ENCODE assay signal across 9 cellular contexts in the genomic region with DNA sequence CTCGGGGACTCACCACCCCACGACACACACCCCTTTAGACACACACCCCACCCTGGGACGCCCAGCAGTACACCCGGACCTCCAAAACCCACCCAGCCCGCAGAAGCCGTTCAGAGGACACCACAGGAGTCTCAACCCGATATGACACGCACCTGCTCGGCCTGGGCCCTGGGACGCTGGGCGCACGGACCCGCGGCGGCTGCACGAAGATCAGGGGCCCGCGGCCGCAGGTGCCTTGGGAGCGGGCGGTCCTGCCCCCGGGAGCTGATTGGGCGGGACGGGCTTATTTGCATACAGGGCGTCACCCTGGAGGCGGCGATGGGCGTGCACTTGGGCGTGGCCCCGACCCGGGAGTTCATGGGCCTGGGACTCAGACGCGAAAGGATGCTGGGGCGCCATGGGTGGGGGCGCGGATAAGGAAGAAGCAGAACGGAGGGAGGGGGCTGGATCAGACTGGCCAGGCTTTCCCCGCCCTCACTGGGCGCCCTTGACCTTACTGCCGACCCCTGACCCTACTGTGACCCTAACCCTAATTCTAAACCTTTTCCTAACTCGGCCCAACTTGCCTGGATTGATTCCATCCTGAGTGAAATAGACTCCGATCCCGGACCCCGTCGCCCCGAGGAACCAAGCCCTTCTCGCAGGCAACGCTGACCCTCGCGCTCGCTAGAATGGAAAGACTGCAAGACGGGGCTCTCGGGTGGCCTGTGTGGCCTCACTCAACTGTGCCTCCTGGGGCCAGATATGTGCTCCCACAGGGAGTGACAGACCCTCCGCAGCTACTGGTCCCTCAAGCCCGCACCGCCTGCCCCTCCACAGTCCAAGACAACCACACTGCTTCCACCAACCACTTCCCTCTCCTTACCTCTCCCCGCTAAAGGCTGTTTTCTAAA. TPM values are rescaled to one million over a fixed set of nuclear protein-coding genes. Genes with fewer than 3 reads are reported as not detected.
DNase-seq lines count a peak whose midpoint lies in the region; ATAC-seq, FAIRE-seq and TF ChIP-seq lines count a peak whose summit lies in the region.
"Had no signal": no experiment of that assay in that cellular context is flagged by ENCODE, and none has a peak within 500 bp of the region (broad histone marks: within the 10 kb centered on the region; RNA-seq: fewer than 3 reads in every experiment).

Gene MEF2B (minus strand): TSS at position 211 of the 893 bp plus-strand sequence. CDS start 19,528 bp downstream, outside the sequence.

- BruUV-seq in endothelial cell of umbilical vein (replicated peaks; lab: Mats Ljungman, UMichigan) = no TSS peak

- peak; percentile 85 for FAIRE-seq in endothelial cell of umbilical vein (lab: Jason Lieb, UNC)

- no peak for TF ChIP-seq CTCF in endothelial cell of umbilical vein (IDR thresholded peaks at IDR 0.05; ENCODE audit: extremely low read depth in 1 of 2, insufficient read depth in 1 of 2, low read depth in 1 of 2, low read length in 2 of 2)

- intact Hi-C loops in endothelial cell of umbilical vein (cut with micrococcal nuclease) = no loop called here

- H4K20me1 ChIP-seq in endothelial cell of umbilical vein (replicated peaks; ENCODE audit: control insufficient read depth, extremely low read depth, insufficient read depth, low read length) = no peaks in the 10 kb centered on the region

- CTCF ChIA-PET in activated CD8-positive, alpha-beta memory T cell treated with anti-CD3 and anti-CD28 coated beads, Interleukin-2, amount 10 ng/mL, durations not matched to agents 7 days and 5 days (lab: Charles Lee) = interaction anchor here (0.6 to 1.6 kb wide), 2 partner anchors 14 to 191 kb away, joined by 3 to 5 read pairs; no protein-coding TSS in a partner anchor
- CTCF ChIA-PET in endothelial cell of umbilical vein (lab: Charles Lee) = interaction anchor here (2.3 kb wide), 1 partner anchor 24 kb away, joined by 8 read pairs; no protein-coding TSS in a partner anchor

- no peak for TF ChIP-seq POLR2A in endothelial cell of umbilical vein (IDR thresholded peaks at IDR 0.05; ENCODE audit: low read depth, low read length)

- no peaks in the 10 kb centered on the region for H3K27me3 Mint-ChIP-seq in activated CD8-positive, alpha-beta memory T cell treated with anti-CD3 and anti-CD28 coated beads, Interleukin-2, amount 10 ng/mL, durations not matched to agents 7 days and 5 days

- no peaks in the 10 kb centered on the region for H3K9me3 ChIP-seq in endothelial cell of umbilical vein (replicated peaks; ENCODE audit: control insufficient read depth, insufficient read depth, low read length)

- no peaks in the 10 kb centered on the region for H3K36me3 Mint-ChIP-seq in activated CD8-positive, alpha-beta memory T cell treated with anti-CD3 and anti-CD28 coated beads, Interleukin-2, amount 10 ng/mL, durations not matched to agents 7 days and 5 days

- H3K4me3 Mint-ChIP-seq in activated CD8-positive, alpha-beta memory T cell treated with anti-CD3 and anti-CD28 coated beads, Interleukin-2, amount 10 ng/mL, durations not matched to agents 7 days and 5 days = no peak within 1 kb of the TSS

- H3K27me3 ChIP-seq in endothelial cell of umbilical vein (ENCODE audit: control insufficient read depth in 2 of 2, insufficient read depth in 2 of 2, low read length in 2 of 2) = no peaks in the 10 kb centered on the region

- H3K9me3 Mint-ChIP-seq in activated CD8-positive, alpha-beta memory T cell treated with anti-CD3 and anti-CD28 coated beads, Interleukin-2, amount 10 ng/mL, durations not matched to agents 7 days and 5 days (ENCODE audit: low read depth) = no peaks in the 10 kb centered on the region

- no peak within 1 kb of the TSS for H3K27ac Mint-ChIP-seq in activated CD8-positive, alpha-beta memory T cell treated with anti-CD3 and anti-CD28 coated beads, Interleukin-2, amount 10 ng/mL, durations not matched to agents 7 days and 5 days

- peak; percentile 81 for ATAC-seq in HG03095 (IDR thresholded peaks at IDR 0.05; ENCODE audit: unreplicated experiment)
- peak; percentile 90 for ATAC-seq in activated CD8-positive, alpha-beta memory T cell treated with anti-CD3 and anti-CD28 coated beads, Interleukin-2, amount 10 ng/mL, durations not matched to agents 7 days and 5 days

- H3K9me1 ChIP-seq in endothelial cell of umbilical vein (replicated peaks; ENCODE audit: control insufficient read depth, extremely low read depth, insufficient read depth, low read length) = no peaks in the 10 kb centered on the region

- POLR2A ChIA-PET in endothelial cell of umbilical vein (lab: Charles Lee) = no interaction called here

- peak; percentile 79 for DNase-seq in NCI-H2081 (lab: John Stamatoyannopoulos, UW)
- no peak for DNase-seq in NCI-H2081 treated with DMSO at 0.1 percent for 48 hours (lab: John Stamatoyannopoulos, UW)
- peak; percentile 51 to 88 for DNase-seq in NCI-H526 (lab: John Stamatoyannopoulos, UW)
- DNase-seq in activated CD8-positive, alpha-beta memory T cell treated with anti-CD3 and anti-CD28 coated beads, Interleukin-2, amount 10 ng/mL, durations not matched to agents 7 days and 5 days = peak; percentile 82
- peak; percentile 58 for DNase-seq in endothelial cell of umbilical vein (ENCODE audit: low read depth, low spot score)
- DNase-seq in middle frontal gyrus (ENCODE audit: extremely low spot score, low spot score) = peak; percentile 21
- peak; percentile 91 for DNase-seq in stimulated activated CD8-positive, alpha-beta memory T cell treated with anti-CD3 and anti-CD28 coated beads, Interleukin-4, amount 100 ng/mL, for 48 hours

- dilution Hi-C loops in endothelial cell of umbilical vein (cut with MboI; ENCODE audit: extremely low pct_ligation_motif_present, low sequenced_read_pairs) = no loop called here

- H3K4me2 ChIP-seq in endothelial cell of umbilical vein (ENCODE audit: insufficient read depth, low read length) = peak within 1 kb of the TSS; percentile 30

- no peak within 1 kb of the TSS for H2AFZ ChIP-seq in endothelial cell of umbilical vein (ENCODE audit: low read depth, low read length)

- no peak within 1 kb of the TSS for H3K4me3 ChIP-seq in endothelial cell of umbilical vein (replicated peaks in 1 of 3; ENCODE audit: insufficient read depth in 1 of 3, low read depth in 1 of 3, low read length in 3 of 3)

- no peaks in the 10 kb centered on the region for H3K79me2 ChIP-seq in endothelial cell of umbilical vein (ENCODE audit: control insufficient read depth, insufficient read depth, low read length)

- no peak within 1 kb of the TSS for H3K27ac ChIP-seq in endothelial cell of umbilical vein (ENCODE audit: insufficient read depth, low read depth, low read length)

- H3K4me1 ChIP-seq in endothelial cell of umbilical vein (ENCODE audit: control insufficient read depth, extremely low read depth, insufficient read depth, low read length) = peaks cover 5% of the 10 kb centered on the region

- H3K36me3 ChIP-seq in endothelial cell of umbilical vein (ENCODE audit: control insufficient read depth in 2 of 2, extremely low read depth in 1 of 2, insufficient read depth in 2 of 2, low read length in 2 of 2) = no peaks in the 10 kb centered on the region

- H3K4me1 Mint-ChIP-seq in activated CD8-positive, alpha-beta memory T cell treated with anti-CD3 and anti-CD28 coated beads, Interleukin-2, amount 10 ng/mL, durations not matched to agents 7 days and 5 days = peaks cover 12% of the 10 kb centered on the region

- no peak within 1 kb of the TSS for H3K9ac ChIP-seq in endothelial cell of umbilical vein (replicated peaks; ENCODE audit: extremely low read depth, insufficient read depth, low read length)

TF ChIP-seq in endothelial cell of umbilical vein, 7 proteins besides CTCF, POLR2A, EP300 and RAD21:
- TF ChIP-seq FOS (IDR thresholded peaks at IDR 0.05; ENCODE audit: borderline replicate concordance, insufficient read depth, low read length) = no peak
- TF ChIP-seq, protein P1, sequence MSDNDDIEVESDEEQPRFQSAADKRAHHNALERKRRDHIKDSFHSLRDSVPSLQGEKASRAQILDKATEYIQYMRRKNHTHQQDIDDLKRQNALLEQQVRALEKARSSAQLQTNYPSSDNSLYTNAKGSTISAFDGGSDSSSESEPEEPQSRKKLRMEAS (IDR thresholded peaks at IDR 0.05; ENCODE audit: insufficient read depth, insufficient read length) = no peak
- TF ChIP-seq POLR2AphosphoS5 (IDR thresholded peaks at IDR 0.05; ENCODE audit: insufficient read depth, low read depth, low read length) = no peak
- no peak for TF ChIP-seq GATA2 (IDR thresholded peaks at IDR 0.05; ENCODE audit: insufficient read depth, insufficient read length, low read depth, low read length)
- TF ChIP-seq JUN (IDR thresholded peaks at IDR 0.05; ENCODE audit: borderline replicate concordance, insufficient read depth, insufficient read length, low read depth) = no peak
- no peak for TF ChIP-seq MYC (IDR thresholded peaks at IDR 0.05; ENCODE audit: low read depth, low read length)
- TF ChIP-seq EZH2 (IDR thresholded peaks at IDR 0.05; ENCODE audit: borderline replicate concordance, low read depth, low read length, severe bottlenecking) = no peak
TF ChIP-seq in endothelial cell of umbilical vein: peak in this region for 0.

RNA-seq across cellular contexts. Expression of gene MEF2B, which starts in this region (rescaled TPM):
- 1 to 10 TPM; 3.2 to 7.2 TPM for total RNA-seq in activated CD8-positive, alpha-beta memory T cell treated with anti-CD3 and anti-CD28 coated beads, Interleukin-2, amount 10 ng/mL, durations not matched to agents 7 days and 5 days
- 1.2 and 1.3 TPM in 2 replicates for total RNA-seq in endothelial cell of umbilical vein
- polyA plus RNA-seq in endothelial cell of umbilical vein = 0.52 and 0.65 TPM in 2 replicates
- 0.21 and 0.49 TPM in 2 replicates for polyA plus RNA-seq in endothelial cell of umbilical vein (2011; cell fraction: cytosol; rRNA removed)
- 1.4 and 1.7 TPM in 2 replicates for polyA plus RNA-seq in endothelial cell of umbilical vein (2011; cell fraction: nucleus; rRNA removed)
- polyA plus RNA-seq in endothelial cell of umbilical vein (2012) = 0.48 and 0.86 TPM in 2 replicates
- not detected in 2 replicates for polyA minus RNA-seq in endothelial cell of umbilical vein
- polyA minus RNA-seq in endothelial cell of umbilical vein (2011; cell fraction: cytosol; rRNA and poly(A)+ RNA removed) = not detected
- 1.8 TPM in 1 of 2 replicates, not detected in the other for polyA minus RNA-seq in endothelial cell of umbilical vein (2011; cell fraction: nucleus; rRNA and poly(A)+ RNA removed)
- total RNA-seq: temporal lobe had no signal
